In genomic region chr21:39224930-39225329, GRCh38 we compare ENCODE assay signal across 22 cellular contexts.
"Had no signal": no experiment of that assay in that cellular context is flagged by ENCODE, and none has a peak within 500 bp of the region (broad histone marks: within the 10 kb centered on the region; RNA-seq: fewer than 3 reads in every experiment).

No MANE protein-coding gene starts in this region.

- H3K27ac Mint-ChIP-seq: type B pancreatic cell had no signal

- H3K27ac ChIP-seq: epithelial cell of prostate, esophagus muscularis mucosa, gastroesophageal sphincter, left ventricle myocardium inferior, lower lobe of right lung, neutrophil, spleen had no signal

- H3K4me1 ChIP-seq: esophagus muscularis mucosa, gastroesophageal sphincter, lower lobe of right lung, spleen had no signal

- H3K4me3 ChIP-seq: dorsolateral prefrontal cortex, esophagus muscularis mucosa, gastroesophageal sphincter, left ventricle myocardium inferior, lower lobe of right lung, spleen had no signal

- ATAC-seq: gastroesophageal sphincter, left cardiac atrium, lower lobe of right lung, sciatic nerve had no signal

- H3K4me3 Mint-ChIP-seq: naive B cell, type B pancreatic cell had no signal

- H3K27me3 ChIP-seq: dorsolateral prefrontal cortex, esophagus muscularis mucosa, gastroesophageal sphincter, neutrophil, spleen had no signal

- DNase-seq: cortex of kidney; dorsolateral prefrontal cortex; effector memory CD4-positive, alpha-beta T cell; foreskin fibroblast; kidney; left cardiac atrium; left ventricle myocardium inferior; lower lobe of right lung; mesendoderm; naive B cell; posterior cingulate gyrus; spleen; stimulated activated CD4-positive, alpha-beta T cell treated with anti-CD3 and anti-CD28 coated beads, Interleukin-15, amount 100 ng/mL, for 24 hours; stimulated activated CD4-positive, alpha-beta T cell treated with anti-CD3 and anti-CD28 coated beads, Interleukin-1b, Interleukin-23, amount 100 ng/mL, for 48 hours; stimulated activated CD4-positive, alpha-beta T cell treated with anti-CD3 and anti-CD28 coated beads, Interleukin-4, amount 100 ng/mL, for 24 hours; stimulated activated naive CD4-positive, alpha-beta T cell had no signal

- H3K27me3 Mint-ChIP-seq: naive B cell, type B pancreatic cell had no signal

- H3K9me3 Mint-ChIP-seq: naive B cell, type B pancreatic cell had no signal

- H3K9me3 ChIP-seq: esophagus muscularis mucosa, gastroesophageal sphincter, left ventricle myocardium inferior, lower lobe of right lung, neutrophil, spleen had no signal
